In genomic region chr15:29883126-29883525, GRCh38 we compare ENCODE assay signal across 20 cellular contexts.
DNase-seq lines count a peak whose midpoint lies in the region; ATAC-seq and TF ChIP-seq lines count a peak whose summit lies in the region.
"Had no signal": no experiment of that assay in that cellular context is flagged by ENCODE, and none has a peak within 500 bp of the region (broad histone marks: within the 10 kb centered on the region; RNA-seq: fewer than 3 reads in every experiment).

No MANE protein-coding gene starts in this region.

- H3K4me1 ChIP-seq in fibroblast of lung (ENCODE audit: control insufficient read depth, extremely low read depth, insufficient read depth, low read length): no peaks in the 10 kb centered on the region
- H3K4me1 ChIP-seq in stomach smooth muscle (ENCODE audit: control insufficient read depth, insufficient read depth, low read length): peaks cover 16% of the 10 kb centered on the region
- no peaks in the 10 kb centered on the region for H3K4me1 ChIP-seq in BE2C

- H3K79me2 ChIP-seq in fibroblast of lung (ENCODE audit: control insufficient read depth, insufficient read depth, low read length): no peaks in the 10 kb centered on the region

- H3K27ac ChIP-seq in fibroblast of lung (ENCODE audit: insufficient read depth, low read length) (no peak overlapping the region), stomach smooth muscle (ENCODE audit: low read length) (peak overlapping the region; percentile 56)
- H3K27ac ChIP-seq: WERI-Rb-1 had no signal

- H3K27me3 Mint-ChIP-seq in WTC11 (ENCODE audit: low read depth) (no peaks in the 10 kb centered on the region), mesothelial cell of epicardium (ENCODE audit: low read depth) (no peaks in the 10 kb centered on the region)

- no peaks in the 10 kb centered on the region for H3K9me3 ChIP-seq in fibroblast of lung (ENCODE audit: control insufficient read depth, insufficient read depth, low read depth, low read length)
- H3K9me3 ChIP-seq in stomach smooth muscle (ENCODE audit: control insufficient read depth in 2 of 2, low read length in 2 of 2): no peaks in the 10 kb centered on the region
- no peaks in the 10 kb centered on the region for H3K9me3 ChIP-seq in BE2C

- H4K20me1 ChIP-seq in fibroblast of lung (ENCODE audit: control insufficient read depth, extremely low read depth, insufficient read depth, low read length): no peaks in the 10 kb centered on the region

- H3K36me3 Mint-ChIP-seq in WTC11: no peaks in the 10 kb centered on the region
- H3K36me3 Mint-ChIP-seq in mesothelial cell of epicardium: no peaks in the 10 kb centered on the region
- H3K36me3 Mint-ChIP-seq: brain, naive B cell had no signal

- DNase-seq in WTC11 (ENCODE audit: low spot score) (no peak), fibroblast of lung (ENCODE audit: low read depth in 2 of 2) (peak; percentile 30 to 47), mesothelial cell of epicardium (ENCODE audit: low spot score in 2 of 2, unreplicated experiment in 2 of 2) (no peak), NCI-H2171 (lab: John Stamatoyannopoulos, UW) (no peak), BE2C (no peak), omental fat pad (ENCODE audit: low spot score) (no peak)
- DNase-seq: activated CD4-positive, alpha-beta memory T cell treated with anti-CD3 and anti-CD28 coated beads, Interleukin-2, amount 10 ng/mL, durations not matched to agents 7 days and 5 days; activated naive CD4-positive, alpha-beta T cell treated with anti-CD3 and anti-CD28 coated beads, Interleukin-2, amount 50 U/mL, for 16 hours; activated T-cell treated with anti-CD3 and anti-CD28 coated beads, Interleukin-2, amount 50 U/mL, for 4 hours; dermis blood vessel endothelial cell; DND-41; naive B cell; NCI-H1436; NCI-H774; posterior cingulate gyrus; SHP77; WERI-Rb-1 had no signal

- no peak overlapping the region for H2AFZ ChIP-seq in fibroblast of lung (ENCODE audit: low read length)

- H3K4me1 Mint-ChIP-seq in WTC11: peaks cover 31% of the 10 kb centered on the region
- peaks cover 23% of the 10 kb centered on the region for H3K4me1 Mint-ChIP-seq in mesothelial cell of epicardium
- H3K4me1 Mint-ChIP-seq: activated CD4-positive, alpha-beta memory T cell treated with anti-CD3 and anti-CD28 coated beads, Interleukin-2, amount 10 ng/mL, durations not matched to agents 7 days and 5 days; naive B cell had no signal

- H3K4me3 Mint-ChIP-seq in WTC11 (no peak overlapping the region), mesothelial cell of epicardium (no peak overlapping the region)
- H3K4me3 Mint-ChIP-seq: activated CD4-positive, alpha-beta memory T cell treated with anti-CD3 and anti-CD28 coated beads, Interleukin-2, amount 10 ng/mL, durations not matched to agents 7 days and 5 days; activated T-cell treated with anti-CD3 and anti-CD28 coated beads, Interleukin-2, amount 50 U/mL, for 4 hours; brain; naive B cell; T-helper 1 cell treated with Interleukin-12 subunit alpha and Interleukin-12 subunit beta and Interleukin-4 antibody, amounts not matched to agents 30 μg/mL and 1 μg/mL, for 36 hours had no signal

- H3K27ac Mint-ChIP-seq in WTC11 (no peak overlapping the region; the same call in 1 of the 2 replicates), mesothelial cell of epicardium (peak overlapping the region; percentile 62)
- H3K27ac Mint-ChIP-seq: activated CD4-positive, alpha-beta memory T cell treated with anti-CD3 and anti-CD28 coated beads, Interleukin-2, amount 10 ng/mL, durations not matched to agents 7 days and 5 days; naive B cell; T-helper 1 cell treated with Interleukin-12 subunit alpha and Interleukin-12 subunit beta and Interleukin-4 antibody, amounts not matched to agents 30 μg/mL and 1 μg/mL, for 36 hours had no signal

- H3K4me3 ChIP-seq in fibroblast of lung (replicated peaks in 1 of 4; ENCODE audit: control extremely low read depth in 1 of 4, insufficient read depth in 1 of 4, low read depth in 3 of 4, low read length in 4 of 4): no peak overlapping the region
- peak overlapping the region in 1 of 2 donors; percentile 36 for H3K4me3 ChIP-seq in stomach smooth muscle (ENCODE audit: low read length in 2 of 2)
- no peak overlapping the region for H3K4me3 ChIP-seq in BE2C (ENCODE audit: low read depth, low read length)

- no peaks in the 10 kb centered on the region for H3K36me3 ChIP-seq in fibroblast of lung (ENCODE audit: control insufficient read depth, insufficient read depth, low read length)
- no peaks in the 10 kb centered on the region for H3K36me3 ChIP-seq in stomach smooth muscle (ENCODE audit: control insufficient read depth in 2 of 2, insufficient read depth in 2 of 2, low read length in 2 of 2)
- no peaks in the 10 kb centered on the region for H3K36me3 ChIP-seq in BE2C
- H3K36me3 ChIP-seq: WERI-Rb-1 had no signal

- POLR2A ChIA-PET in WTC11 (lab: Charles Lee): no interaction called here

- peak overlapping the region; percentile 15 for H3K4me2 ChIP-seq in fibroblast of lung (ENCODE audit: extremely low read depth, insufficient read depth, low read length)

- no peak overlapping the region for H3K9ac ChIP-seq in fibroblast of lung (ENCODE audit: insufficient read depth, low read length)
- no peak overlapping the region for H3K9ac ChIP-seq in stomach smooth muscle (ENCODE audit: low read length in 2 of 2)

- ATAC-seq in WTC11: peak; percentile 85
- no peak for ATAC-seq in omental fat pad (ENCODE audit: low FRiP score)
- ATAC-seq: activated T-cell treated with anti-CD3 and anti-CD28 coated beads, Interleukin-2, amount 50 U/mL, for 4 hours had no signal

- TF ChIP-seq CTCF in WTC11 (IDR thresholded peaks at IDR 0.05) (no peak), fibroblast of lung (conservative IDR thresholded peaks at IDR 0.05 in 1 of 2, IDR thresholded peaks at IDR 0.05 in 1 of 2; ENCODE audit: low read depth in 1 of 2, low read length in 2 of 2) (no peak), mesothelial cell of epicardium (IDR thresholded peaks at IDR 0.05; ENCODE audit: unreplicated experiment) (no peak), BE2C (IDR thresholded peaks at IDR 0.05; ENCODE audit: low read depth, low read length) (no peak), omental fat pad (IDR thresholded peaks at IDR 0.05) (no peak)

- CTCF ChIA-PET in WTC11 (lab: Charles Lee): interaction anchor here (0.6 to 0.8 kb wide), 2 partner anchors 42 to 192 kb away, joined by 3 to 4 read pairs; no protein-coding TSS in a partner anchor

- H3K27me3 ChIP-seq in fibroblast of lung (ENCODE audit: control insufficient read depth, insufficient read depth, low read length) (no peaks in the 10 kb centered on the region), stomach smooth muscle (ENCODE audit: control insufficient read depth in 1 of 2, insufficient read depth in 2 of 2, low read length in 2 of 2) (no peaks in the 10 kb centered on the region), BE2C (peaks cover 27% of the 10 kb centered on the region)

- H3K9me3 Mint-ChIP-seq in WTC11: no peaks in the 10 kb centered on the region
- H3K9me3 Mint-ChIP-seq in mesothelial cell of epicardium: no peaks in the 10 kb centered on the region
- H3K9me3 Mint-ChIP-seq: activated CD4-positive, alpha-beta memory T cell treated with anti-CD3 and anti-CD28 coated beads, Interleukin-2, amount 10 ng/mL, durations not matched to agents 7 days and 5 days; activated T-cell treated with anti-CD3 and anti-CD28 coated beads, Interleukin-2, amount 50 U/mL, for 4 hours; brain; naive B cell; T-helper 1 cell treated with Interleukin-12 subunit alpha and Interleukin-12 subunit beta and Interleukin-4 antibody, amounts not matched to agents 30 μg/mL and 1 μg/mL, for 36 hours had no signal

TF ChIP-seq in WTC11, 78 proteins besides CTCF, POLR2A, EP300 and RAD21 (continues in another document):
- TF ChIP-seq E2F5 (CRISPR knock-in tag; IDR thresholded peaks at IDR 0.05) (no peak), E2F1 (CRISPR knock-in tag; IDR thresholded peaks at IDR 0.05) (no peak)

Comparison
In these comparisons a context has a peak if more than half of its experiments do, and no peak if none do; other contexts are left out.
1. DNase-seq: peak in fibroblast of lung (2 of 2); none in WTC11 (single experiment), mesothelial cell of epicardium (0 of 2), NCI-H2171 (single experiment), BE2C (single experiment) and omental fat pad (single experiment).